In genomic region chr19:11173516-11174155, GRCh38 we compare ENCODE assay signal across 23 cellular contexts.
"Had no signal": no experiment of that assay in that cellular context is flagged by ENCODE, and none has a peak within 500 bp of the region (broad histone marks: within the 10 kb centered on the region; RNA-seq: fewer than 3 reads in every experiment).

No MANE protein-coding gene starts in this region.

- H3K9me3 ChIP-seq: heart left ventricle, neutrophil, psoas muscle, upper lobe of left lung, vagina had no signal

- H3K4me3 ChIP-seq: heart left ventricle, lung, psoas muscle, skin epidermis, upper lobe of left lung, vagina had no signal

- FAIRE-seq: endometrium had no signal

- H3K4me1 ChIP-seq: upper lobe of left lung had no signal

- DNase-seq: effector memory CD4-positive, alpha-beta T cell; foreskin keratinocyte; heart left ventricle; hippocampal formation; left colon; left ventricle myocardium superior; mesenchymal stem cell; midbrain; naive B cell; psoas muscle; retina; stimulated activated CD4-positive, alpha-beta T cell treated with anti-CD3 and anti-CD28 coated beads, Interleukin-2, amount 100 ng/mL, for 24 hours; stimulated activated CD4-positive, alpha-beta T cell treated with anti-CD3 and anti-CD28 coated beads, Interleukin-4, amount 100 ng/mL, for 4 hours; stimulated activated naive B cell treated with anti-CD40 and anti-IgM and Interleukin-4, amounts not matched to agents 10 μg/mL and 1 μg/mL and 100 μg/mL, for 72 hours; stimulated activated naive CD8-positive, alpha-beta T cell treated with anti-CD3 and anti-CD28 coated beads, Interleukin-15, amount 100 ng/mL, for 72 hours had no signal

- H3K36me3 ChIP-seq: neutrophil had no signal

- ATAC-seq: foreskin keratinocyte; heart left ventricle; left colon; left ventricle myocardium superior; psoas muscle; sciatic nerve; stimulated activated naive B cell treated with anti-CD40 and anti-IgM and Interleukin-4, amounts not matched to agents 10 μg/mL and 1 μg/mL and 100 μg/mL, for 72 hours; stimulated activated naive CD8-positive, alpha-beta T cell treated with anti-CD3 and anti-CD28 coated beads, Interleukin-15, amount 100 ng/mL, for 72 hours had no signal

- H3K27me3 ChIP-seq: foreskin keratinocyte, heart left ventricle, neutrophil, upper lobe of left lung, vagina had no signal

- H3K27ac ChIP-seq: epithelial cell of prostate, foreskin keratinocyte, neutrophil, psoas muscle, skin epidermis, vagina had no signal
